15 cellular contexts compared by ENCODE assay signal in genomic region chr20:59777814-59778575, GRCh38.
"Had no signal": no experiment of that assay in that cellular context is flagged by ENCODE, and none has a peak within 500 bp of the region (broad histone marks: within the 10 kb centered on the region; RNA-seq: fewer than 3 reads in every experiment).

No MANE protein-coding gene starts in this region.

- H3K36me3 Mint-ChIP-seq: stimulated activated naive B cell treated with anti-CD40 and anti-IgM and Interleukin-4, amounts not matched to agents 10 μg/mL and 1 μg/mL and 100 μg/mL, for 72 hours had no signal

- H3K27ac ChIP-seq: body of pancreas, ovary, thyroid gland had no signal

- H3K9me3 Mint-ChIP-seq: activated naive CD4-positive, alpha-beta T cell treated with anti-CD3 and anti-CD28 coated beads for 36 hours; activated T-helper 17 cell treated with anti-CD3 and anti-CD28 coated beads, Interleukin-2, amount 50 U/mL, for 72 hours; neural crest cell; stimulated activated naive B cell treated with anti-CD40 and anti-IgM and Interleukin-4, amounts not matched to agents 10 μg/mL and 1 μg/mL and 100 μg/mL, for 72 hours had no signal

- ATAC-seq: activated T-helper 17 cell treated with anti-CD3 and anti-CD28 coated beads, Interleukin-2, amount 50 U/mL, for 72 hours; body of pancreas; stimulated activated naive B cell treated with anti-CD40 and anti-IgM and Interleukin-4, amounts not matched to agents 10 μg/mL and 1 μg/mL and 100 μg/mL, for 72 hours had no signal

- H3K27me3 ChIP-seq: body of pancreas, ovary, thyroid gland had no signal

- H3K4me3 ChIP-seq: body of pancreas, lung, ovary, thyroid gland had no signal

- H3K4me3 Mint-ChIP-seq: activated naive CD4-positive, alpha-beta T cell treated with anti-CD3 and anti-CD28 coated beads for 36 hours; activated T-helper 17 cell treated with anti-CD3 and anti-CD28 coated beads, Interleukin-2, amount 50 U/mL, for 72 hours; neural crest cell; stimulated activated naive B cell treated with anti-CD40 and anti-IgM and Interleukin-4, amounts not matched to agents 10 μg/mL and 1 μg/mL and 100 μg/mL, for 72 hours had no signal

- H3K4me1 ChIP-seq: body of pancreas, thyroid gland had no signal

- H3K27ac Mint-ChIP-seq: activated naive CD4-positive, alpha-beta T cell treated with anti-CD3 and anti-CD28 coated beads for 36 hours; activated T-helper 17 cell treated with anti-CD3 and anti-CD28 coated beads, Interleukin-2, amount 50 U/mL, for 72 hours; stimulated activated naive B cell treated with anti-CD40 and anti-IgM and Interleukin-4, amounts not matched to agents 10 μg/mL and 1 μg/mL and 100 μg/mL, for 72 hours had no signal

- H3K9me3 ChIP-seq: body of pancreas, ovary, thyroid gland had no signal

- H3K4me1 Mint-ChIP-seq: activated T-helper 17 cell treated with anti-CD3 and anti-CD28 coated beads, Interleukin-2, amount 50 U/mL, for 72 hours; stimulated activated naive B cell treated with anti-CD40 and anti-IgM and Interleukin-4, amounts not matched to agents 10 μg/mL and 1 μg/mL and 100 μg/mL, for 72 hours had no signal

- DNase-seq: activated CD4-positive, alpha-beta T cell treated with anti-CD3 and anti-CD28 coated beads, Interleukin-2, amount 50 U/mL, for 1 hour; activated CD4-positive, CD25-positive, alpha-beta regulatory T cell; activated naive CD4-positive, alpha-beta T cell treated with anti-CD3 and anti-CD28 coated beads for 36 hours; body of pancreas; caudate nucleus; erythroblast; hypothalamus; ovary; stimulated activated naive B cell treated with anti-CD40 and anti-IgM and Interleukin-4, amounts not matched to agents 10 μg/mL and 1 μg/mL and 100 μg/mL, for 72 hours; T-helper 1 cell; T-helper 9 cell; thyroid gland had no signal

- H3K36me3 ChIP-seq: ovary, thyroid gland had no signal
